In genomic region chr19:17706750-17707181, GRCh38 we compare ENCODE assay signal across 12 cellular contexts. TPM values are rescaled to one million over a fixed set of nuclear protein-coding genes. Genes with fewer than 3 reads are reported as not detected.
A peak's percentile ranks its signal among the peaks of the same experiment; 100 is the strongest.
DNase-seq lines count a peak whose midpoint lies in the region; ATAC-seq, FAIRE-seq and TF ChIP-seq lines count a peak whose summit lies in the region.
"Had no signal": no experiment of that assay in that cellular context is flagged by ENCODE, and none has a peak within 500 bp of the region (broad histone marks: within the 10 kb centered on the region; RNA-seq: fewer than 3 reads in every experiment).

No MANE protein-coding gene starts in this region.

- no peak overlapping the region for H3K4me3 Mint-ChIP-seq in progenitor cell of endocrine pancreas (ENCODE audit: low read depth)
- H3K4me3 Mint-ChIP-seq: activated CD4-positive, alpha-beta T cell treated with anti-CD3 and anti-CD28 coated beads, Interleukin-2, amount 10 ng/mL, durations not matched to agents 24 days and 14 days had no signal

- peaks cover 13% of the 10 kb centered on the region for H3K27me3 Mint-ChIP-seq in progenitor cell of endocrine pancreas
- H3K27me3 Mint-ChIP-seq: activated CD4-positive, alpha-beta T cell treated with anti-CD3 and anti-CD28 coated beads, Interleukin-2, amount 10 ng/mL, durations not matched to agents 24 days and 14 days had no signal

- H3K4me3 ChIP-seq in upper lobe of right lung: no peak overlapping the region
- H3K4me3 ChIP-seq: left ventricle myocardium inferior, sigmoid colon had no signal

- no peak for TF ChIP-seq CTCF in upper lobe of right lung (IDR thresholded peaks at IDR 0.05)
- no peak for TF ChIP-seq CTCF in progenitor cell of endocrine pancreas (IDR thresholded peaks at IDR 0.05; ENCODE audit: unreplicated experiment)
- TF ChIP-seq CTCF in D721Med (IDR thresholded peaks at IDR 0.05; ENCODE audit: insufficient read depth, missing control alignments): no peak

- no peak overlapping the region for H3K27ac ChIP-seq in upper lobe of right lung
- H3K27ac ChIP-seq: left ventricle myocardium inferior, sigmoid colon had no signal

- peaks cover under 1% of the 10 kb centered on the region for H3K4me1 Mint-ChIP-seq in progenitor cell of endocrine pancreas (ENCODE audit: low read depth)
- H3K4me1 Mint-ChIP-seq: activated CD4-positive, alpha-beta T cell treated with anti-CD3 and anti-CD28 coated beads, Interleukin-2, amount 10 ng/mL, durations not matched to agents 24 days and 14 days had no signal

- H3K27me3 ChIP-seq in upper lobe of right lung: no peaks in the 10 kb centered on the region

- no peaks in the 10 kb centered on the region for H3K9me3 Mint-ChIP-seq in progenitor cell of endocrine pancreas (ENCODE audit: low read depth)
- H3K9me3 Mint-ChIP-seq: activated CD4-positive, alpha-beta T cell treated with anti-CD3 and anti-CD28 coated beads, Interleukin-2, amount 10 ng/mL, durations not matched to agents 24 days and 14 days had no signal

- H3K9me3 ChIP-seq in upper lobe of right lung: no peaks in the 10 kb centered on the region
- H3K9me3 ChIP-seq: left ventricle myocardium inferior, sigmoid colon had no signal

- H3K36me3 Mint-ChIP-seq in progenitor cell of endocrine pancreas (ENCODE audit: insufficient read depth): no peaks in the 10 kb centered on the region

- H3K4me1 ChIP-seq in upper lobe of right lung: no peaks in the 10 kb centered on the region
- H3K4me1 ChIP-seq: left ventricle myocardium inferior, sigmoid colon had no signal

- H3K36me3 ChIP-seq in upper lobe of right lung: no peaks in the 10 kb centered on the region
- H3K36me3 ChIP-seq: left ventricle myocardium inferior, sigmoid colon had no signal

- DNase-seq in stimulated activated CD4-positive, alpha-beta T cell treated with anti-CD3 and anti-CD28 coated beads, Interleukin-15, amount 100 ng/mL, for 24 hours: peak; percentile 29
- DNase-seq in stimulated activated CD4-positive, alpha-beta T cell treated with anti-CD3 and anti-CD28 coated beads, Interleukin-4, amount 100 ng/mL, for 4 hours: no peak
- DNase-seq in head of caudate nucleus: peak in 34 of 42 donors; percentile 26 to 76 (median 52)
- no peak for DNase-seq in upper lobe of right lung
- DNase-seq in progenitor cell of endocrine pancreas (ENCODE audit: low spot score, unreplicated experiment): no peak
- no peak for DNase-seq in D721Med (ENCODE audit: insufficient read length, low spot score)
- DNase-seq: activated CD4-positive, alpha-beta T cell treated with anti-CD3 and anti-CD28 coated beads, Interleukin-2, amount 10 ng/mL, durations not matched to agents 24 days and 14 days; activated naive CD4-positive, alpha-beta T cell treated with anti-CD3 and anti-CD28 coated beads, Interleukin-2, amount 50 U/mL, for 16 hours; left ventricle myocardium inferior; sigmoid colon had no signal

- ATAC-seq in SK-N-SH treated with all-trans-retinoic acid at 6 μM for 48 hours (peak; percentile 70), upper lobe of right lung (peak; percentile 41), HG02840 (IDR thresholded peaks at IDR 0.05; ENCODE audit: low FRiP score, unreplicated experiment) (no peak)

- intact Hi-C loops in head of caudate nucleus (cut with DNase I): loop anchor here (10.0 kb wide), 1 partner anchor 148 kb away; the partner anchor contains the start of gene RPL18A
- intact Hi-C loops in upper lobe of right lung (cut with DNase I): loop anchor here (10.0 kb wide), 1 partner anchor 68 kb away; no protein-coding TSS in a partner anchor

- no peak overlapping the region for H3K27ac Mint-ChIP-seq in progenitor cell of endocrine pancreas
- H3K27ac Mint-ChIP-seq: activated CD4-positive, alpha-beta T cell treated with anti-CD3 and anti-CD28 coated beads, Interleukin-2, amount 10 ng/mL, durations not matched to agents 24 days and 14 days had no signal

- FAIRE-seq in D721Med (lab: Jason Lieb, UNC): no peak

TF ChIP-seq in SK-N-SH treated with all-trans-retinoic acid at 6 μM for 48 hours, 23 proteins besides CTCF, POLR2A, EP300 and RAD21 (continues in another document):
- TF ChIP-seq ZFP30 (CRISPR knock-in tag; IDR thresholded peaks at IDR 0.05) (no peak), TSHZ2 (CRISPR knock-in tag; IDR thresholded peaks at IDR 0.05) (no peak), ZNF565 (CRISPR knock-in tag; conservative IDR thresholded peaks at IDR 0.05; ENCODE audit: low read depth) (no peak), BACH2 (CRISPR knock-in tag; IDR thresholded peaks at IDR 0.05; ENCODE audit: borderline replicate concordance) (no peak), ZNF70 (CRISPR knock-in tag; IDR thresholded peaks at IDR 0.05) (no peak), ARNTL (CRISPR knock-in tag; IDR thresholded peaks at IDR 0.05; ENCODE audit: borderline replicate concordance, low read depth) (no peak), SNAI2 (CRISPR knock-in tag; IDR thresholded peaks at IDR 0.05) (no peak), GLIS3 (CRISPR knock-in tag; IDR thresholded peaks at IDR 0.05) (no peak), PPARA (CRISPR knock-in tag; IDR thresholded peaks at IDR 0.05; ENCODE audit: borderline replicate concordance) (no peak), CSDC2 (CRISPR knock-in tag; IDR thresholded peaks at IDR 0.05) (no peak), ZNF8 (CRISPR knock-in tag; IDR thresholded peaks at IDR 0.05) (no peak), TCF4 (CRISPR knock-in tag; IDR thresholded peaks at IDR 0.05; ENCODE audit: borderline replicate concordance) (no peak), ESRRG (CRISPR knock-in tag; IDR thresholded peaks at IDR 0.05) (no peak), OSR1 (CRISPR knock-in tag; IDR thresholded peaks at IDR 0.05) (no peak)
- TF ChIP-seq, protein P1, sequence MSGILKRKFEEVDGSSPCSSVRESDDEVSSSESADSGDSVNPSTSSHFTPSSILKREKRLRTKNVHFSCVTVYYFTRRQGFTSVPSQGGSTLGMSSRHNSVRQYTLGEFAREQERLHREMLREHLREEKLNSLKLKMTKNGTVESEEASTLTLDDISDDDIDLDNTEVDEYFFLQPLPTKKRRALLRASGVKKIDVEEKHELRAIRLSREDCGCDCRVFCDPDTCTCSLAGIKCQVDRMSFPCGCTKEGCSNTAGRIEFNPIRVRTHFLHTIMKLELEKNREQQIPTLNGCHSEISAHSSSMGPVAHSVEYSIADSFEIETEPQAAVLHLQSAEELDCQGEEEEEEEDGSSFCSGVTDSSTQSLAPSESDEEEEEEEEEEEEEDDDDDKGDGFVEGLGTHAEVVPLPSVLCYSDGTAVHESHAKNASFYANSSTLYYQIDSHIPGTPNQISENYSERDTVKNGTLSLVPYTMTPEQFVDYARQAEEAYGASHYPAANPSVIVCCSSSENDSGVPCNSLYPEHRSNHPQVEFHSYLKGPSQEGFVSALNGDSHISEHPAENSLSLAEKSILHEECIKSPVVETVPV (CRISPR knock-in tag; IDR thresholded peaks at IDR 0.05): no peak
- TF ChIP-seq, protein P2, sequence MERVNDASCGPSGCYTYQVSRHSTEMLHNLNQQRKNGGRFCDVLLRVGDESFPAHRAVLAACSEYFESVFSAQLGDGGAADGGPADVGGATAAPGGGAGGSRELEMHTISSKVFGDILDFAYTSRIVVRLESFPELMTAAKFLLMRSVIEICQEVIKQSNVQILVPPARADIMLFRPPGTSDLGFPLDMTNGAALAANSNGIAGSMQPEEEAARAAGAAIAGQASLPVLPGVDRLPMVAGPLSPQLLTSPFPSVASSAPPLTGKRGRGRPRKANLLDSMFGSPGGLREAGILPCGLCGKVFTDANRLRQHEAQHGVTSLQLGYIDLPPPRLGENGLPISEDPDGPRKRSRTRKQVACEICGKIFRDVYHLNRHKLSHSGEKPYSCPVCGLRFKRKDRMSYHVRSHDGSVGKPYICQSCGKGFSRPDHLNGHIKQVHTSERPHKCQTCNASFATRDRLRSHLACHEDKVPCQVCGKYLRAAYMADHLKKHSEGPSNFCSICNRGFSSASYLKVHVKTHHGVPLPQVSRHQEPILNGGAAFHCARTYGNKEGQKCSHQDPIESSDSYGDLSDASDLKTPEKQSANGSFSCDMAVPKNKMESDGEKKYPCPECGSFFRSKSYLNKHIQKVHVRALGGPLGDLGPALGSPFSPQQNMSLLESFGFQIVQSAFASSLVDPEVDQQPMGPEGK (CRISPR knock-in tag; IDR thresholded peaks at IDR 0.05; ENCODE audit: borderline replicate concordance): no peak

RNA-seq across cellular contexts. Expression of gene MAP1S, which starts 12.5 kb away (rescaled TPM):
- total RNA-seq in upper lobe of right lung: 71.4 TPM
- total RNA-seq in progenitor cell of endocrine pancreas: 74.9 and 94.2 TPM in 2 replicates

RNA-seq across cellular contexts. Expression of gene UNC13A, which starts 18.6 kb away (rescaled TPM):
- 0.41 TPM for total RNA-seq in upper lobe of right lung
- total RNA-seq in progenitor cell of endocrine pancreas: 3.9 and 4.0 TPM in 2 replicates

RNA-seq across cellular contexts. Expression of gene FCHO1, which starts 44.5 kb away (rescaled TPM):
- 7.4 TPM for total RNA-seq in upper lobe of right lung
- 0.98 and 2.2 TPM in 2 replicates for total RNA-seq in progenitor cell of endocrine pancreas

Comparison
In these comparisons a context has a peak if more than half of its experiments do, and no peak if none do; other contexts are left out.
1. DNase-seq: peak in stimulated activated CD4-positive, alpha-beta T cell treated with anti-CD3 and anti-CD28 coated beads, Interleukin-15, amount 100 ng/mL, for 24 hours (single experiment) and head of caudate nucleus (34 of 42); none in stimulated activated CD4-positive, alpha-beta T cell treated with anti-CD3 and anti-CD28 coated beads, Interleukin-4, amount 100 ng/mL, for 4 hours (0 of 2), upper lobe of right lung (single experiment), progenitor cell of endocrine pancreas (single experiment) and D721Med (single experiment).